In genomic region chr5:56262269-56262668, GRCh38 we compare ENCODE assay signal across 38 cellular contexts. TPM values are rescaled to one million over a fixed set of nuclear protein-coding genes. Genes with fewer than 3 reads are reported as not detected.
"Had no signal": no experiment of that assay in that cellular context is flagged by ENCODE, and none has a peak within 500 bp of the region (broad histone marks: within the 10 kb centered on the region; RNA-seq: fewer than 3 reads in every experiment).

No MANE protein-coding gene starts in this region.

- H3K4me1 Mint-ChIP-seq: activated B cell treated with CpG ODN at 0.5 μM for 24 hours; activated CD4-positive, alpha-beta memory T cell treated with anti-CD3 and anti-CD28 coated beads, Interleukin-2, amount 10 ng/mL, durations not matched to agents 7 days and 5 days; activated naive CD8-positive, alpha-beta T cell treated with anti-CD3 and anti-CD28 coated beads for 36 hours; central memory CD8-positive, alpha-beta T cell had no signal

- H3K9me3 Mint-ChIP-seq: activated B cell treated with CpG ODN at 0.5 μM for 24 hours; activated CD4-positive, alpha-beta memory T cell treated with anti-CD3 and anti-CD28 coated beads, Interleukin-2, amount 10 ng/mL, durations not matched to agents 7 days and 5 days; activated naive CD8-positive, alpha-beta T cell treated with anti-CD3 and anti-CD28 coated beads for 36 hours; central memory CD8-positive, alpha-beta T cell had no signal

- H3K9me3 ChIP-seq: ascending aorta, Peyer's patch, SJSA1 had no signal

- DNase-seq: activated B cell treated with CpG ODN at 0.5 μM for 24 hours; activated CD4-positive, alpha-beta memory T cell treated with anti-CD3 and anti-CD28 coated beads, Interleukin-2, amount 10 ng/mL, durations not matched to agents 7 days and 5 days; activated CD4-positive, alpha-beta T cell treated with anti-CD3 and anti-CD28 coated beads for 1 hour; activated CD4-positive, alpha-beta T cell treated with anti-CD3 and anti-CD28 coated beads for 48 hours; activated CD8-positive, alpha-beta memory T cell treated with anti-CD3 and anti-CD28 coated beads for 24 hours; activated CD8-positive, alpha-beta memory T cell treated with anti-CD3 and anti-CD28 coated beads, Interleukin-2, amount 10 ng/mL, durations not matched to agents 7 days and 5 days; activated CD8-positive, alpha-beta memory T cell treated with anti-CD3 and anti-CD28 coated beads, Interleukin-2, amount 50 U/mL, for 48 hours; activated effector memory CD4-positive, alpha-beta T cell treated with anti-CD3 and anti-CD28 coated beads, Interleukin-2, amount 50 U/mL, for 16 hours; activated naive CD4-positive, alpha-beta T cell; activated naive CD4-positive, alpha-beta T cell treated with anti-CD3 and anti-CD28 coated beads, Interleukin-2, amount 50 U/mL, for 16 hours; activated naive CD8-positive, alpha-beta T cell treated with anti-CD3 and anti-CD28 coated beads for 36 hours; activated T-cell treated with anti-CD3 and anti-CD28 coated beads, Interleukin-2, amount 50 U/mL, for 48 hours; amygdala; MM.1S; MV-4-11; NCI-H1105; NCI-H1417 treated with DMSO at 0.1 percent for 48 hours; NCI-H187 treated with DMSO at 0.1 percent for 48 hours; NCI-H2081; NCI-H226; NCI-H446 treated with DMSO at 0.1 percent for 48 hours; NCI-H526 treated with DMSO at 0.1 percent for 48 hours; NCI-H774; Peyer's patch; RPMI8226; SHP77 treated with DMSO at 0.1 percent for 48 hours; SW 1271; T-helper 1 cell; T-helper 2 cell; T-helper 9 cell had no signal

- H3K27me3 Mint-ChIP-seq: activated B cell treated with CpG ODN at 0.5 μM for 24 hours had no signal

- ATAC-seq: activated CD8-positive, alpha-beta memory T cell treated with anti-CD3 and anti-CD28 coated beads, Interleukin-2, amount 10 ng/mL, durations not matched to agents 7 days and 5 days had no signal

- H3K4me1 ChIP-seq: Peyer's patch had no signal

- H3K4me3 Mint-ChIP-seq: activated B cell treated with CpG ODN at 0.5 μM for 24 hours; activated CD4-positive, alpha-beta memory T cell treated with anti-CD3 and anti-CD28 coated beads, Interleukin-2, amount 10 ng/mL, durations not matched to agents 7 days and 5 days; activated CD8-positive, alpha-beta memory T cell treated with anti-CD3 and anti-CD28 coated beads, Interleukin-2, amount 10 ng/mL, durations not matched to agents 7 days and 5 days; activated naive CD8-positive, alpha-beta T cell treated with anti-CD3 and anti-CD28 coated beads for 36 hours; central memory CD8-positive, alpha-beta T cell had no signal

- H3K27me3 ChIP-seq: ascending aorta, cardiac muscle cell, Peyer's patch, SJSA1 had no signal

- H3K9ac ChIP-seq: KMS-11 had no signal

- H3K27ac ChIP-seq: ascending aorta, cardiac muscle cell, KMS-11, Peyer's patch, SJSA1, VCaP had no signal

- H3K36me3 ChIP-seq: ascending aorta, cardiac muscle cell, Peyer's patch, SJSA1 had no signal

- H3K27ac Mint-ChIP-seq: activated B cell treated with CpG ODN at 0.5 μM for 24 hours; activated CD4-positive, alpha-beta memory T cell treated with anti-CD3 and anti-CD28 coated beads, Interleukin-2, amount 10 ng/mL, durations not matched to agents 7 days and 5 days; activated CD8-positive, alpha-beta memory T cell treated with anti-CD3 and anti-CD28 coated beads, Interleukin-2, amount 10 ng/mL, durations not matched to agents 7 days and 5 days; activated naive CD8-positive, alpha-beta T cell treated with anti-CD3 and anti-CD28 coated beads for 36 hours had no signal

- H3K4me3 ChIP-seq: ascending aorta, cardiac muscle cell, Peyer's patch, SJSA1 had no signal

- H3K36me3 Mint-ChIP-seq: activated CD8-positive, alpha-beta memory T cell treated with anti-CD3 and anti-CD28 coated beads, Interleukin-2, amount 10 ng/mL, durations not matched to agents 7 days and 5 days; activated naive CD8-positive, alpha-beta T cell treated with anti-CD3 and anti-CD28 coated beads for 36 hours had no signal

- H3K4me2 ChIP-seq: KMS-11 had no signal

RNA-seq across cellular contexts. Expression of gene ANKRD55, which starts 29.1 kb away (rescaled TPM):
- total RNA-seq: activated B cell treated with CpG ODN at 0.5 μM for 24 hours, ascending aorta, cardiac muscle cell, chondrocyte, LHCN-M2, SJSA1 had no signal
